Comparison of ENCODE assay signal across 8 cellular contexts in the genomic region with DNA sequence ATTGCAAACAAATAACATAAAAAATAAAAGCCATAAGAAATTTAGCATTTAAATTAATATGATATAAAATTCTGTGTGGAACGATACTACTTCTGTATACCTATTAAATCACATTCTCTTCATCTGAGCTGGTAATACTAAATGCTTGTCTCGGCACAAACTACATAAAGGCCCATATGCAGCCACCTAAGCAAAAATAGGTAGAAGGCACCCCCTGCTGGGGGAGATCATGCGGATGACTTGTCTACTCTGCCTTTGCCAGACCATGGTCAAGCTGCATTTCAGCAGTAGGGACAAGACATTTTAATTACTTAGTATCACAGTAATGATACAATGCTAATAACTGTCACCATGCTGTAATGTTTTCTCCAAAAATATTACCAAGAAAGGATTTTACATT.
DNase-seq lines count a peak whose midpoint lies in the region; ATAC-seq, FAIRE-seq and TF ChIP-seq lines count a peak whose summit lies in the region.

No MANE protein-coding gene starts in this region.

- TF ChIP-seq CTCF in brain microvascular endothelial cell (IDR thresholded peaks at IDR 0.05; ENCODE audit: low read depth, low read length, missing control alignments) = peak; percentile 75
- TF ChIP-seq CTCF in left lung (IDR thresholded peaks at IDR 0.05) = peak; percentile 34 to 40

- H3K9me3 ChIP-seq in left lung = no peaks in the 10 kb centered on the region

- DNase-seq in NCI-H446 treated with DMSO at 0.1 percent for 48 hours (lab: John Stamatoyannopoulos, UW) = peak; percentile 59
- peak; percentile 2 for DNase-seq in brain microvascular endothelial cell
- peak; percentile 23 to 44 for DNase-seq in left lung
- DNase-seq in amniotic stem cell (lab: John Stamatoyannopoulos, UW) = no peak
- no peak for DNase-seq in GM19239 (ENCODE audit: insufficient read length, low spot score)

- FAIRE-seq in GM19239 (lab: Jason Lieb, UNC) = no peak

- H3K27ac ChIP-seq in brain microvascular endothelial cell = no peak overlapping the region
- H3K27ac ChIP-seq in left lung = no peak overlapping the region

- H3K27me3 ChIP-seq in brain microvascular endothelial cell (replicated peaks) = no peaks in the 10 kb centered on the region
- no peaks in the 10 kb centered on the region for H3K27me3 ChIP-seq in left lung

- H3K4me3 ChIP-seq in brain microvascular endothelial cell (ENCODE audit: low read depth, low read length) = no peak overlapping the region
- no peak overlapping the region for H3K4me3 ChIP-seq in left lung

- intact Hi-C loops in left lung (cut with DNase I) = no loop called here

- ATAC-seq in GM18498 (IDR thresholded peaks at IDR 0.05; ENCODE audit: unreplicated experiment) = peak; percentile 80
- peak; percentile 83 for ATAC-seq in HG03135 (IDR thresholded peaks at IDR 0.05; ENCODE audit: unreplicated experiment)
- ATAC-seq in left lung = peak; percentile 93
- no peak for ATAC-seq in HG03520 (IDR thresholded peaks at IDR 0.05; ENCODE audit: unreplicated experiment)

- H3K36me3 ChIP-seq in brain microvascular endothelial cell (replicated peaks) (no peaks in the 10 kb centered on the region), left lung (no peaks in the 10 kb centered on the region)

- in situ Hi-C loops in brain microvascular endothelial cell (cut with HindIII; ENCODE audit: low pct_ligation_motif_present, low sequenced_read_pairs) = no loop called here

- no peaks in the 10 kb centered on the region for H3K4me1 ChIP-seq in left lung

Comparison
In these comparisons a context has a peak if more than half of its experiments do, and no peak if none do; other contexts are left out.
1. DNase-seq: peak in NCI-H446 treated with DMSO at 0.1 percent for 48 hours (single experiment), brain microvascular endothelial cell (single experiment) and left lung (2 of 2); none in amniotic stem cell (single experiment) and GM19239 (single experiment).